In the genomic region with DNA sequence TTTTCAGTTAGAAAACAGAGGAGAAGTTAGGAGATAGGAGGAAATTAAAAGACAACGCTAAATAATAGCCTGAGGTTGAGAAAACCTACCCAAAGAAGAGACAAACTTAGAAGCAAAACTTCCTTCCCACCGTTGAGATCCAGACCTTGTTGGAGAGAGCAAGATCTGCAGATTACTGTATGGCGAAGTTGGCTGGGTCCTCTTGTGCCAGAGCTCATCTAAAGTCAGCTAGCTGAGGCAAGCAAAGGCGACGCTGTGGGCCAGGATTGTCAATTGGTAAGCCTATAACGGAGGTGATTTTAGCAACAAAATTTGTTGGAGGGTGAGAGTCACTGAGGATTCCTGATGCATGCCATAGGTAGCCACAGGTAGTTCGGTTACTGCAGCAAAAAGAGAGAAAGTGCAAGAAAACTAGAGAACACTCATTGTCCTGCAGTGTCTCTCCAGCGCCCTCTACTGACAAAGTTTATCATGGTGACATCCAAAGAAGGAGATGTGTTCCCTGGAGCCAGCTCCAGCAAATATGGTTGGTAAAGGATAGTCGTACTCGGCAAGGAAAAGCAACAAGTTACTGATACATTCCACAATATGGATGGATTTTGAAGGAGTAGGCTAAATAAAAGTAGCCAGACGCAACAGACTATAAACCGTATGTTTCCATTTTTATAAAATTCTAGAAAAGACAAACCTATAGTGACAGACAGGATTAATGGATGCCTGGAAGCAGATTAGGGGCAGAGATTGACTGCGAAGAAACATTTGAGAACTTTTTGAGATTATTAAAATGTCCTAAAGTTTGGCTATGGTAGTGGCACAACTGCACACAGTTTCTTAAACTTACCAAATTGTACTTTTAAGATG, we compare ENCODE assay signal across 9 cellular contexts. TPM values are rescaled to one million over a fixed set of nuclear protein-coding genes. Genes with fewer than 3 reads are reported as not detected.
A peak's percentile ranks its signal among the peaks of the same experiment; 100 is the strongest.
DNase-seq lines count a peak whose midpoint lies in the region; ATAC-seq, FAIRE-seq and TF ChIP-seq lines count a peak whose summit lies in the region.
"Had no signal": no experiment of that assay in that cellular context is flagged by ENCODE, and none has a peak within 500 bp of the region (broad histone marks: within the 10 kb centered on the region; RNA-seq: fewer than 3 reads in every experiment).

No MANE protein-coding gene starts in this region.

- H3K27ac ChIP-seq in GM12878 (ENCODE audit: control insufficient read depth, insufficient read depth), result no peak overlapping the region
- no peak overlapping the region for H3K27ac ChIP-seq in lung (ENCODE audit: low read depth in 1 of 2, low read length in 1 of 2)
- H3K27ac ChIP-seq: neutrophil had no signal

- peaks cover 3 to 7% (median 4%) of the 10 kb centered on the region in 3 donors for H3K27me3 Mint-ChIP-seq in CD14-positive monocyte (ENCODE audit: low read depth in 3 of 3)

- peak; percentile 83 for TF ChIP-seq CTCF in CD14-positive monocyte (IDR thresholded peaks at IDR 0.05)
- TF ChIP-seq CTCF in GM12864 (IDR thresholded peaks at IDR 0.05; ENCODE audit: low read depth, low read length, missing control alignments), result peak; percentile 87
- TF ChIP-seq CTCF in GM12878 (IDR thresholded peaks at IDR 0.05 in 2 of 3, conservative IDR thresholded peaks at IDR 0.05 in 1 of 3; ENCODE audit: control insufficient read depth in 2 of 3, extremely low read depth in 1 of 3, insufficient read depth in 1 of 3, low read depth in 3 of 3, low read length in 3 of 3), result peak; percentile 70 to 84 (median 80)
- TF ChIP-seq CTCF in lung (IDR thresholded peaks at IDR 0.05; ENCODE audit: control extremely low read depth, extremely low read depth), result peak; percentile 10

- H2AFZ ChIP-seq in GM12878 (ENCODE audit: control insufficient read depth, low read depth, low read length), result no peak overlapping the region

- no peak overlapping the region for H3K4me3 Mint-ChIP-seq in CD14-positive monocyte

- TF ChIP-seq EP300 in GM12878 (IDR thresholded peaks at IDR 0.05; ENCODE audit: borderline replicate concordance in 1 of 2, control insufficient read depth in 1 of 2, low read depth in 2 of 2, low read length in 2 of 2), result no peak

- H3K4me1 Mint-ChIP-seq in CD14-positive monocyte, result peaks cover 7% of the 10 kb centered on the region

- H3K4me2 ChIP-seq in GM12878 (ENCODE audit: control insufficient read depth, insufficient read depth), result no peak overlapping the region

- H3K4me1 ChIP-seq in GM12878 (ENCODE audit: control insufficient read depth, insufficient read depth, low read length) (no peaks in the 10 kb centered on the region), lung (ENCODE audit: control insufficient read depth in 2 of 2, insufficient read depth in 2 of 2, low read length in 2 of 2) (no peaks in the 10 kb centered on the region)

- peak; percentile 85 for FAIRE-seq in GM12878 (lab: Jason Lieb, UNC)

- H3K4me3 ChIP-seq in GM12864 (ENCODE audit: low read depth, low read length) (no peak overlapping the region), GM12878 (no peak overlapping the region), lung (no peak overlapping the region)

- RAD21 ChIA-PET in GM12878 (lab: Charles Lee; ENCODE audit: unreplicated experiment), result interaction anchor here (0.6 to 3.4 kb wide), 10 partner anchors 10 to 318 kb away, joined by 3 to 24 read pairs (median 3); no protein-coding TSS in a partner anchor

- DNase-seq in CD14-positive monocyte (ENCODE audit: low spot score) (no peak), GM12864 (ENCODE audit: low read depth) (peak; percentile 27), NCI-H748 (lab: John Stamatoyannopoulos, UW; ENCODE audit: unreplicated experiment) (peak; percentile 50), GM12878 (ENCODE audit: low read depth, low spot score) (no peak), lung (ENCODE audit: low spot score) (no peak)

- H3K79me2 ChIP-seq in GM12878 (ENCODE audit: control insufficient read depth, insufficient read depth, low read length), result no peaks in the 10 kb centered on the region

- intact Hi-C loops in CD14-positive monocyte (cut with micrococcal nuclease) (no loop called here), GM12878 (cut with micrococcal nuclease; ENCODE audit: unreplicated experiment) (loop anchor here (1.0 to 10.0 kb wide), 3 partner anchors 233 to 471 kb away; no protein-coding TSS in a partner anchor)

- peak; percentile 67 for TF ChIP-seq RAD21 in GM12878 (IDR thresholded peaks at IDR 0.05; ENCODE audit: insufficient read depth, low read depth, low read length)

- H3K27me3 ChIP-seq in GM12878 (replicated peaks in 1 of 2; ENCODE audit: control insufficient read depth in 2 of 2, insufficient read depth in 2 of 2, low read length in 1 of 2) (no peaks in the 10 kb centered on the region), lung (ENCODE audit: control insufficient read depth, insufficient read depth) (no peaks in the 10 kb centered on the region)
- H3K27me3 ChIP-seq: neutrophil had no signal

- POLR2A ChIA-PET in GM12878 (lab: Charles Lee), result interaction anchor here (0.6 kb wide), 1 partner anchor 221 kb away, joined by 3 read pairs; no protein-coding TSS in a partner anchor

- SMC1A ChIA-PET in GM12878 (lab: Charles Lee; ENCODE audit: uncharacterized antibody, unreplicated experiment), result interaction anchor here (0.6 to 2.7 kb wide), 18 partner anchors 10 to 306 kb away, joined by 3 to 14 read pairs (median 4); no protein-coding TSS in a partner anchor

- H3K27ac Mint-ChIP-seq in CD14-positive monocyte, result no peak overlapping the region

- H3K9me3 ChIP-seq in GM12878 (replicated peaks; ENCODE audit: control insufficient read depth, insufficient read depth, low read length), result no peaks in the 10 kb centered on the region; the same call in 2 of the 3 replicates
- no peaks in the 10 kb centered on the region for H3K9me3 ChIP-seq in lung (ENCODE audit: control insufficient read depth in 2 of 2, insufficient read depth in 1 of 2, low read length in 1 of 2)
- H3K9me3 ChIP-seq: neutrophil had no signal

- no peak for TF ChIP-seq POLR2A in GM12878 (IDR thresholded peaks at IDR 0.05; ENCODE audit: low read depth, low read length)

- BruUV-seq in GM12878 (replicated peaks; lab: Mats Ljungman, UMichigan), result no TSS peak

- H3K36me3 ChIP-seq in GM12878 (ENCODE audit: control insufficient read depth in 2 of 2, insufficient read depth in 2 of 2, low read length in 1 of 2), result no peaks in the 10 kb centered on the region
- H3K36me3 ChIP-seq in lung (ENCODE audit: control insufficient read depth in 2 of 2, insufficient read depth in 2 of 2, low read length in 2 of 2), result no peaks in the 10 kb centered on the region
- H3K36me3 ChIP-seq: neutrophil had no signal

- no peak overlapping the region for H3K9ac ChIP-seq in GM12878 (ENCODE audit: control insufficient read depth, insufficient read depth, low read length)

- CTCF ChIA-PET in GM12878 (lab: Yijun Ruan, JAX), result interaction anchor here (0.6 to 4.7 kb wide), 39 partner anchors 10 to 482 kb away, joined by 3 to 44 read pairs (median 4); no protein-coding TSS in a partner anchor

- H4K20me1 ChIP-seq in GM12878 (ENCODE audit: control insufficient read depth, insufficient read depth), result no peaks in the 10 kb centered on the region

- H3K36me3 Mint-ChIP-seq in CD14-positive monocyte, result no peaks in the 10 kb centered on the region

- in situ Hi-C loops in GM12878 (cut with MboI), result loop anchor here (25.0 kb wide), 1 partner anchor 468 kb away; no protein-coding TSS in a partner anchor

- WGBS in GM12878 (ENCODE audit: insufficient coverage, insufficient replicate concordance, low lambda C conversion rate, missing lambda C conversion rate), result 44% methylated on average over 13 of the region's 13 CpGs
- 60 to 67% methylated on average over 13 of the region's 13 CpGs for WGBS in lung, 2 donors

- no peaks in the 10 kb centered on the region for H3K9me3 Mint-ChIP-seq in CD14-positive monocyte

- ATAC-seq in HG02884 (IDR thresholded peaks at IDR 0.05; ENCODE audit: unreplicated experiment) (peak; percentile 81), GM12878 (peak; percentile 92), lung (ENCODE audit: insufficient read depth, low FRiP score) (no peak), HG03565 (IDR thresholded peaks at IDR 0.05; ENCODE audit: unreplicated experiment) (no peak), GM19467 (IDR thresholded peaks at IDR 0.05; ENCODE audit: unreplicated experiment) (no peak)

RNA-seq across cellular contexts. Expression of gene OR5K4, which starts 9.8 kb away (rescaled TPM):
- polyA plus RNA-seq in CD14-positive monocyte (not detected), GM12878 (2011; rRNA removed) (2.1 and 3.4 TPM in 2 replicates), GM12878 (2014; fragmentation: Illumina TruSeq; extraction: Trizol) (not detected in 2 replicates), GM12878 (2014; fragmentation: Nextera tagmentation; extraction: Ambion mirVana) (not detected), GM12878 (2014; rRNA removed) (not detected in 2 replicates), GM12878 (2016; fragmentation: Nextera tagmentation; extraction: Ambion mirVana) (not detected), lung (not detected)
- total RNA-seq in GM12878 (2013; cell fraction: nucleolus; rRNA removed), result 231 and 236 TPM in 2 replicates
- total RNA-seq in GM12878 (2014; rRNA removed) (0.38 TPM in 1 of 2 replicates, not detected in the other), GM12878 (2014; rRNA removed; fragmentation: Illumina TruSeq; extraction: Trizol) (not detected in 2 replicates), GM12878 (2021) (not detected in 2 replicates), lung (not detected)
- not detected for polyA plus RNA-seq in GM12878 (2011; ENCODE audit: low read depth)
- polyA plus RNA-seq in GM12878 (2011; cell fraction: cytosol; rRNA removed), result 0.07 and 0.12 TPM in 2 replicates
- polyA plus RNA-seq in GM12878 (2011; cell fraction: nucleus; rRNA removed), result 6.2 and 6.7 TPM in 2 replicates
- not detected in 2 replicates for polyA plus RNA-seq in GM12878 (2012)
- 26.3 and 30.4 TPM in 2 replicates for polyA minus RNA-seq in GM12878 (2011; rRNA and poly(A)+ RNA removed)
- not detected in 2 replicates for polyA minus RNA-seq in GM12878 (2011; cell fraction: cytosol; rRNA and poly(A)+ RNA removed)
- polyA minus RNA-seq in GM12878 (2011; cell fraction: nucleus; rRNA and poly(A)+ RNA removed), result 49.4 and 68.4 TPM in 2 replicates

RNA-seq across cellular contexts. Expression of gene OR5K3, which starts 46.6 kb away (rescaled TPM):
- not detected for polyA plus RNA-seq in CD14-positive monocyte
- 211 and 214 TPM in 2 replicates for total RNA-seq in GM12878 (2013; cell fraction: nucleolus; rRNA removed)
- total RNA-seq in GM12878 (2014; rRNA removed), result not detected in 2 replicates
- not detected in 2 replicates for total RNA-seq in GM12878 (2014; rRNA removed; fragmentation: Illumina TruSeq; extraction: Trizol)
- not detected in 2 replicates for total RNA-seq in GM12878 (2021)
- polyA plus RNA-seq in GM12878 (2011; ENCODE audit: low read depth), result not detected
- 1.6 and 3.0 TPM in 2 replicates for polyA plus RNA-seq in GM12878 (2011; rRNA removed)
- polyA plus RNA-seq in GM12878 (2011; cell fraction: cytosol; rRNA removed), result 0.06 TPM in 1 of 2 replicates, not detected in the other
- 5.0 and 5.2 TPM in 2 replicates for polyA plus RNA-seq in GM12878 (2011; cell fraction: nucleus; rRNA removed)
- not detected in 2 replicates for polyA plus RNA-seq in GM12878 (2012)
- not detected in 2 replicates for polyA plus RNA-seq in GM12878 (2014; fragmentation: Illumina TruSeq; extraction: Trizol)
- not detected for polyA plus RNA-seq in GM12878 (2014; fragmentation: Nextera tagmentation; extraction: Ambion mirVana)
- not detected in 2 replicates for polyA plus RNA-seq in GM12878 (2014; rRNA removed)
- not detected for polyA plus RNA-seq in GM12878 (2016; fragmentation: Nextera tagmentation; extraction: Ambion mirVana)
- polyA minus RNA-seq in GM12878 (2011; rRNA and poly(A)+ RNA removed), result 24.2 and 28.9 TPM in 2 replicates
- polyA minus RNA-seq in GM12878 (2011; cell fraction: cytosol; rRNA and poly(A)+ RNA removed), result not detected in 2 replicates
- 32.3 and 44.6 TPM in 2 replicates for polyA minus RNA-seq in GM12878 (2011; cell fraction: nucleus; rRNA and poly(A)+ RNA removed)
- total RNA-seq in lung, result not detected
- polyA plus RNA-seq in lung, result not detected

Comparison
In these comparisons a context has a peak if more than half of its experiments do, and no peak if none do; other contexts are left out.
1. DNase-seq: peak in GM12864 (single experiment) and NCI-H748 (single experiment); none in CD14-positive monocyte (single experiment), GM12878 (single experiment) and lung (single experiment).
2. CTCF ChIP-seq: peak in every context shown above with its lines; median percentile 87 in GM12864; 83 in CD14-positive monocyte; 80 in GM12878; 10 in lung.
3. ATAC-seq: peak in HG02884 (single experiment) and GM12878 (single experiment); none in lung (single experiment), HG03565 (single experiment) and GM19467 (single experiment).